In genomic region chr10:116853287-116853686, GRCh38 we compare ENCODE assay signal across 28 cellular contexts. TPM values are rescaled to one million over a fixed set of nuclear protein-coding genes. Genes with fewer than 3 reads are reported as not detected.
"Had no signal": no experiment of that assay in that cellular context is flagged by ENCODE, and none has a peak within 500 bp of the region (broad histone marks: within the 10 kb centered on the region; RNA-seq: fewer than 3 reads in every experiment).

No MANE protein-coding gene starts in this region.

- H3K27me3 ChIP-seq: suprapubic skin, testis, thyroid gland, tibial nerve, uterus, vagina had no signal

- H3K4me1 Mint-ChIP-seq: stimulated activated effector memory CD8-positive, alpha-beta T cell treated with anti-CD3 and anti-CD28 coated beads, Interleukin-12 subunit alpha, Interleukin-12 subunit beta, amount 100 ng/mL, for 72 hours had no signal

- H3K36me3 Mint-ChIP-seq: stimulated activated effector memory CD8-positive, alpha-beta T cell treated with anti-CD3 and anti-CD28 coated beads, Interleukin-12 subunit alpha, Interleukin-12 subunit beta, amount 100 ng/mL, for 72 hours; stimulated activated naive B cell treated with anti-CD40 and anti-IgM and Interleukin-4, amounts not matched to agents 10 μg/mL and 1 μg/mL and 100 μg/mL, for 72 hours; type B pancreatic cell had no signal

- ATAC-seq: stimulated activated effector memory CD8-positive, alpha-beta T cell treated with anti-CD3 and anti-CD28 coated beads, Interleukin-12 subunit alpha, Interleukin-12 subunit beta, amount 100 ng/mL, for 72 hours; stimulated activated memory B cell treated with anti-CD40 and anti-IgM and Interleukin-4, amounts not matched to agents 10 μg/mL and 1 μg/mL and 100 μg/mL, for 72 hours; stimulated activated naive B cell treated with anti-CD40 and anti-IgM and Interleukin-4, amounts not matched to agents 10 μg/mL and 1 μg/mL and 100 μg/mL, for 72 hours; stimulated activated naive CD8-positive, alpha-beta T cell treated with anti-CD3 and anti-CD28 coated beads, Interleukin-15, amount 100 ng/mL, for 72 hours; stimulated activated naive CD8-positive, alpha-beta T cell treated with anti-CD3 and anti-CD28 coated beads, Interleukin-15, Interleukin-2, amounts not matched to agents 100 U/mL and 50 U/mL, for 24 hours; upper lobe of right lung had no signal

- H3K4me3 ChIP-seq: stomach, suprapubic skin, testis, thoracic aorta, thyroid gland, tibial artery, tibial nerve, transverse colon, upper lobe of left lung, upper lobe of right lung, uterus, vagina had no signal

- H3K27ac ChIP-seq: stomach, suprapubic skin, testis, thoracic aorta, thyroid gland, tibial artery, tibial nerve, transverse colon, upper lobe of left lung, upper lobe of right lung, uterus, vagina had no signal

- H3K27me3 Mint-ChIP-seq: type B pancreatic cell had no signal

- DNase-seq: stimulated activated CD4-positive, alpha-beta T cell treated with anti-CD3 and anti-CD28 coated beads, Interleukin-2, amount 100 ng/mL, for 48 hours; stimulated activated CD4-positive, alpha-beta T cell treated with anti-CD3 and anti-CD28 coated beads, Interleukin-4, amount 100 ng/mL, for 1 hour; stimulated activated CD4-positive, alpha-beta T cell treated with anti-CD3 and anti-CD28 coated beads, Interleukin-4, amount 100 ng/mL, for 24 hours; stimulated activated CD4-positive, alpha-beta T cell treated with anti-CD3 and anti-CD28 coated beads, Interleukin-4, amount 100 ng/mL, for 4 hours; stimulated activated CD8-positive, alpha-beta memory T cell treated with anti-CD3 and anti-CD28 coated beads, Interleukin-4, amount 100 ng/mL, for 48 hours; stimulated activated naive B cell treated with anti-CD40 and anti-IgM and Interleukin-4, amounts not matched to agents 10 μg/mL and 1 μg/mL and 100 μg/mL, for 72 hours; stimulated activated naive CD4-positive, alpha-beta T cell; stimulated activated naive CD4-positive, alpha-beta T cell treated with Interleukin-2 at 50 U/mL for 16 hours; stimulated activated naive CD8-positive, alpha-beta T cell treated with anti-CD3 and anti-CD28 coated beads, Interleukin-15, amount 100 ng/mL, for 72 hours; stimulated activated naive CD8-positive, alpha-beta T cell treated with anti-CD3 and anti-CD28 coated beads, Interleukin-15, Interleukin-2, amounts not matched to agents 100 U/mL and 50 U/mL, for 24 hours; stomach; substantia nigra; testis; thyroid gland; tibial artery; transverse colon; trophoblast cell; upper lobe of right lung; uterus had no signal

- H3K36me3 ChIP-seq: stomach, suprapubic skin, thoracic aorta, thyroid gland, tibial artery, transverse colon, upper lobe of left lung, upper lobe of right lung, uterus, vagina had no signal

- H3K4me3 Mint-ChIP-seq: stimulated activated effector memory CD8-positive, alpha-beta T cell treated with anti-CD3 and anti-CD28 coated beads, Interleukin-12 subunit alpha, Interleukin-12 subunit beta, amount 100 ng/mL, for 72 hours; stimulated activated memory B cell treated with anti-CD40 and anti-IgM and Interleukin-4, amounts not matched to agents 10 μg/mL and 1 μg/mL and 100 μg/mL, for 72 hours; stimulated activated naive B cell treated with anti-CD40 and anti-IgM and Interleukin-4, amounts not matched to agents 10 μg/mL and 1 μg/mL and 100 μg/mL, for 72 hours; stimulated activated naive CD8-positive, alpha-beta T cell treated with anti-CD3 and anti-CD28 coated beads, Interleukin-15, amount 100 ng/mL, for 72 hours; stimulated activated naive CD8-positive, alpha-beta T cell treated with anti-CD3 and anti-CD28 coated beads, Interleukin-15, Interleukin-2, amounts not matched to agents 100 ng/mL and 50 ng/mL, for 24 hours; type B pancreatic cell had no signal

- H3K27ac Mint-ChIP-seq: stimulated activated effector memory CD8-positive, alpha-beta T cell treated with anti-CD3 and anti-CD28 coated beads, Interleukin-12 subunit alpha, Interleukin-12 subunit beta, amount 100 ng/mL, for 72 hours; stimulated activated memory B cell treated with anti-CD40 and anti-IgM and Interleukin-4, amounts not matched to agents 10 μg/mL and 1 μg/mL and 100 μg/mL, for 72 hours; stimulated activated naive B cell treated with anti-CD40 and anti-IgM and Interleukin-4, amounts not matched to agents 10 μg/mL and 1 μg/mL and 100 μg/mL, for 72 hours; stimulated activated naive CD8-positive, alpha-beta T cell treated with anti-CD3 and anti-CD28 coated beads, Interleukin-15, amount 100 ng/mL, for 72 hours; stimulated activated naive CD8-positive, alpha-beta T cell treated with anti-CD3 and anti-CD28 coated beads, Interleukin-15, Interleukin-2, amounts not matched to agents 100 ng/mL and 50 ng/mL, for 24 hours; type B pancreatic cell had no signal

- H3K4me1 ChIP-seq: uterus had no signal

- H3K9me3 ChIP-seq: testis, thoracic aorta, thyroid gland, upper lobe of left lung, upper lobe of right lung, uterus, vagina had no signal

RNA-seq across cellular contexts. Expression of gene ENO4, which starts 4.0 kb away (rescaled TPM):
- total RNA-seq: upper lobe of right lung, vagina had no signal
